In the genomic region with DNA sequence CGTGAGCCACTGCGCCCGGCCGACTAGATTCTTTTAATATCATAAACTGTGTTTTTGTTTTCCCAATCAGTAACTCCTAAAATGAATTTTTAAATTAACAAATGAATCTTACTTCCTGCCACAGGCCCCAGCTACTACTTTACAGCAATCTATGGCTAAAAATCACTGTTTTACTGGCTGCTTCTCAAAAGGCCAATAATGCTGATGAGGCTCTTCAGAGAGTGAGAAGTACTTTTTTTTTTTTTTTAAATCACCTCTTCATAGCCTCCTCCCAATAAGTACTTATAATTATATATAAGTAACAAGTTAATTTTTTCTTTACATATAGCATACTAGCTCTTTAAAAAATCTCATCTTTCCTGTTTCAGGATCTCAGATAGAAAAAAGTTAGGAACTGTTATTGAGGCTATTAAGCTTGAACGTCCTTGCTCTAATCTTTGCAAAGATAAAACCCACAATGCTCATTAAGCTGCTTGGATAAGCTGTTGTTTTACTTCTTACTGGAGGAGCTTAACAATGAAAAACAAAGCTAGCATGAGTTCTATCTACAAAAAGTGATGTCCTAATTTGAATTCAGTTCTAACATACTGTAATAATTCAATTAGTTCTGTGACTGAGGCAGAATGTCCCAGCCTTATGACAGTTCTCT, we compare ENCODE assay signal across 1 cellular context.
TF ChIP-seq lines count a peak whose summit lies in the region.

No MANE protein-coding gene starts in this region.

TF ChIP-seq in K562, 482 proteins besides CTCF, POLR2A, EP300 and RAD21 (continued from another document):
- TF ChIP-seq, protein P1, sequence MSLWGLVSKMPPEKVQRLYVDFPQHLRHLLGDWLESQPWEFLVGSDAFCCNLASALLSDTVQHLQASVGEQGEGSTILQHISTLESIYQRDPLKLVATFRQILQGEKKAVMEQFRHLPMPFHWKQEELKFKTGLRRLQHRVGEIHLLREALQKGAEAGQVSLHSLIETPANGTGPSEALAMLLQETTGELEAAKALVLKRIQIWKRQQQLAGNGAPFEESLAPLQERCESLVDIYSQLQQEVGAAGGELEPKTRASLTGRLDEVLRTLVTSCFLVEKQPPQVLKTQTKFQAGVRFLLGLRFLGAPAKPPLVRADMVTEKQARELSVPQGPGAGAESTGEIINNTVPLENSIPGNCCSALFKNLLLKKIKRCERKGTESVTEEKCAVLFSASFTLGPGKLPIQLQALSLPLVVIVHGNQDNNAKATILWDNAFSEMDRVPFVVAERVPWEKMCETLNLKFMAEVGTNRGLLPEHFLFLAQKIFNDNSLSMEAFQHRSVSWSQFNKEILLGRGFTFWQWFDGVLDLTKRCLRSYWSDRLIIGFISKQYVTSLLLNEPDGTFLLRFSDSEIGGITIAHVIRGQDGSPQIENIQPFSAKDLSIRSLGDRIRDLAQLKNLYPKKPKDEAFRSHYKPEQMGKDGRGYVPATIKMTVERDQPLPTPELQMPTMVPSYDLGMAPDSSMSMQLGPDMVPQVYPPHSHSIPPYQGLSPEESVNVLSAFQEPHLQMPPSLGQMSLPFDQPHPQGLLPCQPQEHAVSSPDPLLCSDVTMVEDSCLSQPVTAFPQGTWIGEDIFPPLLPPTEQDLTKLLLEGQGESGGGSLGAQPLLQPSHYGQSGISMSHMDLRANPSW (CRISPR knock-in tag; IDR thresholded peaks at IDR 0.05), result no peak
- TF ChIP-seq, protein P2, sequence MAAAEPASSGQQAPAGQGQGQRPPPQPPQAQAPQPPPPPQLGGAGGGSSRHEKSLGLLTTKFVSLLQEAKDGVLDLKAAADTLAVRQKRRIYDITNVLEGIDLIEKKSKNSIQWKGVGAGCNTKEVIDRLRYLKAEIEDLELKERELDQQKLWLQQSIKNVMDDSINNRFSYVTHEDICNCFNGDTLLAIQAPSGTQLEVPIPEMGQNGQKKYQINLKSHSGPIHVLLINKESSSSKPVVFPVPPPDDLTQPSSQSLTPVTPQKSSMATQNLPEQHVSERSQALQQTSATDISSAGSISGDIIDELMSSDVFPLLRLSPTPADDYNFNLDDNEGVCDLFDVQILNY (CRISPR knock-in tag; IDR thresholded peaks at IDR 0.05), result no peak
- no peak for TF ChIP-seq MCM7 (IDR thresholded peaks at IDR 0.05)
- no peak for TF ChIP-seq TOE1 (IDR thresholded peaks at IDR 0.05; ENCODE audit: borderline replicate concordance)
- TF ChIP-seq TOE1 (CRISPR knock-in tag; IDR thresholded peaks at IDR 0.05; ENCODE audit: borderline replicate concordance, low read depth), result no peak
- TF ChIP-seq, protein P3, sequence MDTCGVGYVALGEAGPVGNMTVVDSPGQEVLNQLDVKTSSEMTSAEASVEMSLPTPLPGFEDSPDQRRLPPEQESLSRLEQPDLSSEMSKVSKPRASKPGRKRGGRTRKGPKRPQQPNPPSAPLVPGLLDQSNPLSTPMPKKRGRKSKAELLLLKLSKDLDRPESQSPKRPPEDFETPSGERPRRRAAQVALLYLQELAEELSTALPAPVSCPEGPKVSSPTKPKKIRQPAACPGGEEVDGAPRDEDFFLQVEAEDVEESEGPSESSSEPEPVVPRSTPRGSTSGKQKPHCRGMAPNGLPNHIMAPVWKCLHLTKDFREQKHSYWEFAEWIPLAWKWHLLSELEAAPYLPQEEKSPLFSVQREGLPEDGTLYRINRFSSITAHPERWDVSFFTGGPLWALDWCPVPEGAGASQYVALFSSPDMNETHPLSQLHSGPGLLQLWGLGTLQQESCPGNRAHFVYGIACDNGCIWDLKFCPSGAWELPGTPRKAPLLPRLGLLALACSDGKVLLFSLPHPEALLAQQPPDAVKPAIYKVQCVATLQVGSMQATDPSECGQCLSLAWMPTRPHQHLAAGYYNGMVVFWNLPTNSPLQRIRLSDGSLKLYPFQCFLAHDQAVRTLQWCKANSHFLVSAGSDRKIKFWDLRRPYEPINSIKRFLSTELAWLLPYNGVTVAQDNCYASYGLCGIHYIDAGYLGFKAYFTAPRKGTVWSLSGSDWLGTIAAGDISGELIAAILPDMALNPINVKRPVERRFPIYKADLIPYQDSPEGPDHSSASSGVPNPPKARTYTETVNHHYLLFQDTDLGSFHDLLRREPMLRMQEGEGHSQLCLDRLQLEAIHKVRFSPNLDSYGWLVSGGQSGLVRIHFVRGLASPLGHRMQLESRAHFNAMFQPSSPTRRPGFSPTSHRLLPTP (IDR thresholded peaks at IDR 0.05; ENCODE audit: borderline replicate concordance, extremely low read depth, insufficient read length), result no peak
